In the genomic region with DNA sequence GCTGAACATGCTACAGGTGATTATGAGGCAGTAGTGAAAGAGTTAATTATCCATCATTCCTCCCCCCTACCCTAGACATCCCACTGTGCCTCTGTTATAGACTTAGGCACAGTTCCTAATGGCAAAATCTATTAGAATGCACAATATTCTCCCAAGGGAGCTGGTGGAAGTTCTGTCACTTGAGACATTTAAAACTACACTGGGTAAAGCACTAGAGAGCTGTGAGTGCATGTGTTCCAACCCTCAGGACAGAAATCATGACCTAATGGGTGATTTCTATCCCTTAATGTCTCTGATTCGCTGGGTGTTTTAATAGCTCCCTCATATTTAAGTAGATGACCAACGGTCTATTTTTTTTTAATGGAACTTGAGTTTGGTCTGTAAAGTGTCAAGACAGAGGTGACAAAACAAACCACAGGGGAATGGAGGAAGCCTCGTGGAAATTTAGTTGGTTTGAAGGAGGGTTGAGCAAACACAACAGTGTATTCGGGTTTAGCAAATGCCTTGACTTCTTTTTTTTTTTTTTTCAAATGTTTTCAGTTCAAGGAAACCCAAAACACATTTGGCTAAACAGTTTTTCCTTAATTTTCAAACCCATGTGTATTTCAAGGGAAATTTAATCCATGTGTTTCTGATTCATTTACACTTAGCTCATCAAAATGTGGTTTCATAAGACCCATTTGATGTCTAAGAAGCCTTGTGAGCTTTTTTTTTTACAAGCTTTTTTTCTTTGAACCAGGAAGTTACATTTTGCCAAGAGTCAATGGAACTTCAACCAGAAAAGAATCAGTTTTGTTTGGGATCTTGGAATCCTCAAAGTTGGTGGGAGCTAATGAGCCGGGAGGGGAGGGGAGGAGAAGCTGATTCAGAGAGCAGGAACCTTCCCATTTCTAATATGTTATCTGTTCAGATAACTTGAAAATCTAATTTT, we compare ENCODE assay signal across 14 cellular contexts.
A peak's percentile ranks its signal among the peaks of the same experiment; 100 is the strongest.
DNase-seq lines count a peak whose midpoint lies in the region; ATAC-seq and TF ChIP-seq lines count a peak whose summit lies in the region.
"Had no signal": no experiment of that assay in that cellular context is flagged by ENCODE, and none has a peak within 500 bp of the region (broad histone marks: within the 10 kb centered on the region; RNA-seq: fewer than 3 reads in every experiment).

No MANE protein-coding gene starts in this region.

- 67 to 68% methylated on average over 5 of the region's 5 CpGs for WGBS in body of pancreas, 2 donors

- H3K9me3 ChIP-seq in body of pancreas, result no peaks in the 10 kb centered on the region
- H3K9me3 ChIP-seq: thoracic aorta had no signal

- no peaks in the 10 kb centered on the region for H3K4me1 ChIP-seq in body of pancreas

- H3K36me3 ChIP-seq in body of pancreas (replicated peaks in 1 of 2; ENCODE audit: insufficient read depth in 1 of 2, low read depth in 2 of 2), result no peaks in the 10 kb centered on the region
- H3K36me3 ChIP-seq: thoracic aorta had no signal

- H3K27ac ChIP-seq in body of pancreas, result no peak overlapping the region
- H3K27ac ChIP-seq: 22Rv1, thoracic aorta had no signal

- no peak for TF ChIP-seq POLR2A in body of pancreas (IDR thresholded peaks at IDR 0.05)

- H3K27me3 ChIP-seq in body of pancreas, result no peaks in the 10 kb centered on the region

- H3K4me3 ChIP-seq in fibroblast of villous mesenchyme (ENCODE audit: low read depth, low read length) (no peak overlapping the region), body of pancreas (no peak overlapping the region)
- H3K4me3 ChIP-seq: thoracic aorta had no signal

- intact Hi-C loops in body of pancreas (cut with DNase I), result no loop called here

- TF ChIP-seq CTCF in fibroblast of villous mesenchyme (IDR thresholded peaks at IDR 0.05; ENCODE audit: insufficient read depth, low read depth, low read length), result no peak
- TF ChIP-seq CTCF in body of pancreas (IDR thresholded peaks at IDR 0.05), result no peak

- ATAC-seq in body of pancreas, result no peak
- ATAC-seq: WTC11 had no signal

- peak; percentile 2 for DNase-seq in DMS79 (lab: John Stamatoyannopoulos, UW)
- no peak for DNase-seq in DMS79 treated with DMSO at 0.1 percent for 48 hours (lab: John Stamatoyannopoulos, UW)
- DNase-seq in NCI-H226, result peak; percentile 17
- DNase-seq in fibroblast of villous mesenchyme (ENCODE audit: low read depth), result peak; percentile 73
- peak; percentile 72 for DNase-seq in stromal cell of bone marrow (ENCODE audit: low read depth)
- DNase-seq in NCI-H1436 (lab: John Stamatoyannopoulos, UW), result no peak
- no peak for DNase-seq in body of pancreas
- DNase-seq in NCI-H345 treated with DMSO at 0.1 percent for 48 hours (lab: John Stamatoyannopoulos, UW; ENCODE audit: unreplicated experiment), result no peak
- DNase-seq: activated CD8-positive, alpha-beta memory T cell treated with anti-CD3 and anti-CD28 coated beads, Interleukin-2, amount 50 U/mL, for 48 hours; effector CD4-positive, alpha-beta T cell; NCI-H524 treated with DMSO at 0.1 percent for 48 hours had no signal

Comparison
In these comparisons a context has a peak if more than half of its experiments do, and no peak if none do; other contexts are left out.
1. DNase-seq: peak in DMS79 (single experiment), NCI-H226 (single experiment), fibroblast of villous mesenchyme (single experiment) and stromal cell of bone marrow (single experiment); none in DMS79 treated with DMSO at 0.1 percent for 48 hours (single experiment), NCI-H1436 (single experiment), body of pancreas (0 of 4) and NCI-H345 treated with DMSO at 0.1 percent for 48 hours (single experiment).